ENCODE assay signal across 19 cellular contexts in genomic region chr15:77527831-77528231, GRCh38.
DNase-seq lines count a peak whose midpoint lies in the region; ATAC-seq, FAIRE-seq and TF ChIP-seq lines count a peak whose summit lies in the region.
"Had no signal": no experiment of that assay in that cellular context is flagged by ENCODE, and none has a peak within 500 bp of the region (broad histone marks: within the 10 kb centered on the region; RNA-seq: fewer than 3 reads in every experiment).

No MANE protein-coding gene starts in this region.

- no peak overlapping the region for H2AFZ ChIP-seq in astrocyte (ENCODE audit: low read depth, low read length)
- H2AFZ ChIP-seq in hepatocyte, result no peak overlapping the region

- H3K4me1 Mint-ChIP-seq in astrocyte (ENCODE audit: low read depth, unreplicated experiment), result peaks cover 19% of the 10 kb centered on the region
- H3K4me1 Mint-ChIP-seq in activated T-helper 2 cell treated with anti-CD3 and anti-CD28 coated beads, Interferon-gamma antibody, Interleukin-2, Interleukin-4, amounts not matched to agents 10 μg/mL and 5 μg/mL and 100 μg/mL, durations not matched to agents 14 hours and 24 hours and 36 hours (ENCODE audit: low read depth), result no peaks in the 10 kb centered on the region
- H3K4me1 Mint-ChIP-seq: activated CD4-positive, alpha-beta T cell treated with anti-CD3 and anti-CD28 coated beads for 36 hours had no signal

- intact Hi-C loops in posterior vena cava (cut with DNase I), result no loop called here
- intact Hi-C loops in activated T-helper 2 cell treated with anti-CD3 and anti-CD28 coated beads, Interferon-gamma antibody, Interleukin-2, Interleukin-4, amounts not matched to agents 10 μg/mL and 5 μg/mL and 100 μg/mL, durations not matched to agents 14 hours and 24 hours and 36 hours (cut with micrococcal nuclease), result no loop called here

- no peak overlapping the region for H3K27ac ChIP-seq in astrocyte (ENCODE audit: low read depth, low read length)
- peak overlapping the region; percentile 89 for H3K27ac ChIP-seq in hepatocyte
- H3K27ac ChIP-seq: foreskin keratinocyte, KMS-11, pancreas had no signal

- H3K4me2 ChIP-seq in astrocyte (ENCODE audit: low read length), result peak overlapping the region; percentile 39
- peak overlapping the region; percentile 65 for H3K4me2 ChIP-seq in hepatocyte
- H3K4me2 ChIP-seq: KMS-11 had no signal

- H3K79me2 ChIP-seq in astrocyte (ENCODE audit: insufficient read depth, low read length) (no peaks in the 10 kb centered on the region), hepatocyte (no peaks in the 10 kb centered on the region)

- H3K9me2 ChIP-seq in hepatocyte (replicated peaks; ENCODE audit: insufficient read depth), result no peaks in the 10 kb centered on the region

- ATAC-seq in GM18907 (IDR thresholded peaks at IDR 0.05; ENCODE audit: unreplicated experiment) (no peak), HG03521 (IDR thresholded peaks at IDR 0.05; ENCODE audit: unreplicated experiment) (no peak)
- ATAC-seq: activated CD4-positive, alpha-beta T cell treated with anti-CD3 and anti-CD28 coated beads for 36 hours; activated naive CD4-positive, alpha-beta T cell treated with anti-CD3 and anti-CD28 coated beads, Interleukin-2, amount 50 U/mL, for 72 hours had no signal

- H3K36me3 ChIP-seq in astrocyte (ENCODE audit: insufficient read depth, low read length), result no peaks in the 10 kb centered on the region
- H3K36me3 ChIP-seq in hepatocyte (replicated peaks; ENCODE audit: insufficient read depth, low read depth), result no peaks in the 10 kb centered on the region
- H3K36me3 ChIP-seq: pancreas had no signal

- DNase-seq in EH (ENCODE audit: low read depth) (peak; percentile 46), astrocyte (ENCODE audit: low read depth) (no peak), hepatocyte (ENCODE audit: low spot score) (no peak), posterior vena cava (ENCODE audit: low spot score) (peak; percentile 74)
- DNase-seq in activated T-helper 2 cell treated with anti-CD3 and anti-CD28 coated beads, Interferon-gamma antibody, Interleukin-2, Interleukin-4, amounts not matched to agents 10 μg/mL and 5 μg/mL and 100 μg/mL, durations not matched to agents 14 hours and 24 hours and 36 hours (ENCODE audit: low spot score), result no peak
- no peak for DNase-seq in activated CD4-positive, alpha-beta T cell treated with anti-CD3 and anti-CD28 coated beads for 4 hours
- DNase-seq: activated CD4-positive, alpha-beta T cell treated with anti-CD3 and anti-CD28 coated beads for 36 hours; foreskin keratinocyte; midbrain; NCI-H1436 treated with DMSO at 0.1 percent for 48 hours; SIG-M5 had no signal

- no peaks in the 10 kb centered on the region for H3K9me3 ChIP-seq in astrocyte (ENCODE audit: insufficient read depth, low read depth, low read length)
- H3K9me3 ChIP-seq in hepatocyte (ENCODE audit: low read depth), result no peaks in the 10 kb centered on the region
- H3K9me3 ChIP-seq: pancreas had no signal

- TF ChIP-seq CTCF in astrocyte (IDR thresholded peaks at IDR 0.05; ENCODE audit: insufficient read depth, low read depth, low read length), result no peak
- no peak for TF ChIP-seq CTCF in hepatocyte (IDR thresholded peaks at IDR 0.05; ENCODE audit: poor library complexity)

- H3K27ac Mint-ChIP-seq in astrocyte (ENCODE audit: unreplicated experiment), result no peak overlapping the region
- H3K27ac Mint-ChIP-seq in activated T-helper 2 cell treated with anti-CD3 and anti-CD28 coated beads, Interferon-gamma antibody, Interleukin-2, Interleukin-4, amounts not matched to agents 10 μg/mL and 5 μg/mL and 100 μg/mL, durations not matched to agents 14 hours and 24 hours and 36 hours, result no peak overlapping the region
- H3K27ac Mint-ChIP-seq: activated CD4-positive, alpha-beta T cell treated with anti-CD3 and anti-CD28 coated beads for 36 hours; stimulated activated naive CD8-positive, alpha-beta T cell treated with anti-CD3 and anti-CD28 coated beads, Interleukin-15, Interleukin-2, amounts not matched to agents 100 ng/mL and 50 ng/mL, for 24 hours had no signal

- H3K9ac ChIP-seq in astrocyte (ENCODE audit: low read length), result no peak overlapping the region
- H3K9ac ChIP-seq: KMS-11 had no signal

- 84% methylated on average over 6 of the region's 6 CpGs for WGBS in hepatocyte (ENCODE audit: low lambda C conversion rate, missing lambda C conversion rate)

- H3K27me3 Mint-ChIP-seq in astrocyte (ENCODE audit: low read depth, unreplicated experiment), result peaks cover 8% of the 10 kb centered on the region
- peaks cover 6% of the 10 kb centered on the region for H3K27me3 Mint-ChIP-seq in activated T-helper 2 cell treated with anti-CD3 and anti-CD28 coated beads, Interferon-gamma antibody, Interleukin-2, Interleukin-4, amounts not matched to agents 10 μg/mL and 5 μg/mL and 100 μg/mL, durations not matched to agents 14 hours and 24 hours and 36 hours (ENCODE audit: low read depth)
- H3K27me3 Mint-ChIP-seq: activated CD4-positive, alpha-beta T cell treated with anti-CD3 and anti-CD28 coated beads for 36 hours; stimulated activated naive CD8-positive, alpha-beta T cell treated with anti-CD3 and anti-CD28 coated beads, Interleukin-15, Interleukin-2, amounts not matched to agents 100 ng/mL and 50 ng/mL, for 24 hours had no signal

- H3K36me3 Mint-ChIP-seq in astrocyte (ENCODE audit: low read depth, unreplicated experiment), result peaks cover 3% of the 10 kb centered on the region
- H3K36me3 Mint-ChIP-seq in activated T-helper 2 cell treated with anti-CD3 and anti-CD28 coated beads, Interferon-gamma antibody, Interleukin-2, Interleukin-4, amounts not matched to agents 10 μg/mL and 5 μg/mL and 100 μg/mL, durations not matched to agents 14 hours and 24 hours and 36 hours (ENCODE audit: low read depth), result no peaks in the 10 kb centered on the region
- H3K36me3 Mint-ChIP-seq: activated naive CD4-positive, alpha-beta T cell treated with anti-CD3 and anti-CD28 coated beads, Interleukin-2, amount 50 U/mL, for 72 hours had no signal

- peaks cover 1% of the 10 kb centered on the region for H3K9me3 Mint-ChIP-seq in astrocyte (ENCODE audit: unreplicated experiment)
- H3K9me3 Mint-ChIP-seq in activated T-helper 2 cell treated with anti-CD3 and anti-CD28 coated beads, Interferon-gamma antibody, Interleukin-2, Interleukin-4, amounts not matched to agents 10 μg/mL and 5 μg/mL and 100 μg/mL, durations not matched to agents 14 hours and 24 hours and 36 hours, result no peaks in the 10 kb centered on the region
- H3K9me3 Mint-ChIP-seq: activated naive CD4-positive, alpha-beta T cell treated with anti-CD3 and anti-CD28 coated beads, Interleukin-2, amount 50 U/mL, for 72 hours; stimulated activated naive CD8-positive, alpha-beta T cell treated with anti-CD3 and anti-CD28 coated beads, Interleukin-15, Interleukin-2, amounts not matched to agents 100 ng/mL and 50 ng/mL, for 24 hours had no signal

- no peak for FAIRE-seq in astrocyte (lab: Jason Lieb, UNC)
- FAIRE-seq: D721Med, endometrium, pancreas had no signal

- no peak overlapping the region for H3K4me3 Mint-ChIP-seq in astrocyte (ENCODE audit: unreplicated experiment)
- H3K4me3 Mint-ChIP-seq in activated T-helper 2 cell treated with anti-CD3 and anti-CD28 coated beads, Interferon-gamma antibody, Interleukin-2, Interleukin-4, amounts not matched to agents 10 μg/mL and 5 μg/mL and 100 μg/mL, durations not matched to agents 14 hours and 24 hours and 36 hours (ENCODE audit: low read depth), result no peak overlapping the region
- H3K4me3 Mint-ChIP-seq: activated CD4-positive, alpha-beta T cell treated with anti-CD3 and anti-CD28 coated beads for 36 hours; stimulated activated naive CD8-positive, alpha-beta T cell treated with anti-CD3 and anti-CD28 coated beads, Interleukin-15, Interleukin-2, amounts not matched to agents 100 ng/mL and 50 ng/mL, for 24 hours had no signal

- no peaks in the 10 kb centered on the region for H4K20me1 ChIP-seq in astrocyte (ENCODE audit: insufficient read depth, low read length)
- no peaks in the 10 kb centered on the region for H4K20me1 ChIP-seq in hepatocyte (ENCODE audit: insufficient read depth, poor library complexity, severe bottlenecking)

- H3K27me3 ChIP-seq in astrocyte (ENCODE audit: insufficient read depth, low read length) (peaks cover 7% of the 10 kb centered on the region), hepatocyte (no peaks in the 10 kb centered on the region)
- H3K27me3 ChIP-seq: pancreas had no signal

- H3K4me3 ChIP-seq in astrocyte (ENCODE audit: insufficient read depth, low read depth, low read length), result no peak overlapping the region
- H3K4me3 ChIP-seq in hepatocyte, result no peak overlapping the region
- H3K4me3 ChIP-seq: pancreas had no signal

- H3K4me1 ChIP-seq in astrocyte (ENCODE audit: insufficient read depth, low read length) (peaks cover 5% of the 10 kb centered on the region), hepatocyte (ENCODE audit: insufficient read depth) (peaks cover 40% of the 10 kb centered on the region)
- H3K4me1 ChIP-seq: foreskin keratinocyte, pancreas had no signal

Comparison
In these comparisons a context has a peak if more than half of its experiments do, and no peak if none do; other contexts are left out.
1. DNase-seq: peak in EH (single experiment) and posterior vena cava (single experiment); none in astrocyte (single experiment), hepatocyte (single experiment), activated T-helper 2 cell treated with anti-CD3 and anti-CD28 coated beads, Interferon-gamma antibody, Interleukin-2, Interleukin-4, amounts not matched to agents 10 μg/mL and 5 μg/mL and 100 μg/mL, durations not matched to agents 14 hours and 24 hours and 36 hours (single experiment) and activated CD4-positive, alpha-beta T cell treated with anti-CD3 and anti-CD28 coated beads for 4 hours (0 of 2).